9 cellular contexts compared by ENCODE assay signal in the genomic region with DNA sequence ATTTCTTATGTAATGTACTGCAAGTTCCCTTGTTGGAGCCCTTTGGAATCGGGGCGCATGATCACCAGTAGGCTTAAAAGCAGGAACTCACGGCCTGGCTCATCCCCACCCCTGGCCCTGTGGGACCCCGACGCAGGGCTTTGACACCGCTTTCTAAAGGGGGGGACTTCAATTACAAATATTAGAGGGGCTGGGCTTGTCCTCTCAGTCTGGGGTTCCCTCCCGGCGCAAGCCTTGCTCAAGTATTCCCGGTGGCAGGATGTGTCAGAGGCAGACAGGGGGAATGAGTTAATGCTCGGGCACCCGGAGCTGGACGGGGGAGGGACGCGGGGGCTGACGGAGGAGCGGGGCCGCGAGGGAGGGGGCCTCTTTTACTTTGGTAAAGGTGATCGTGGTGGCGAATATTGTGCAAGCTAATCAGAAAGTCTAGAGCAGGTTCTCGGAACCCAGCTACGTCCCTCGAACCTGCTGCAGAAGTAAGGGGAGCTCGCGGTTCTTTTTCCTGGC. TPM values are rescaled to one million over a fixed set of nuclear protein-coding genes. Genes with fewer than 3 reads are reported as not detected.
DNase-seq lines count a peak whose midpoint lies in the region; ATAC-seq, FAIRE-seq and TF ChIP-seq lines count a peak whose summit lies in the region.
"Had no signal": no experiment of that assay in that cellular context is flagged by ENCODE, and none has a peak within 500 bp of the region (broad histone marks: within the 10 kb centered on the region; RNA-seq: fewer than 3 reads in every experiment).

No MANE protein-coding gene starts in this region.

- H3K4me1 ChIP-seq in A549 (peaks cover 9% of the 10 kb centered on the region; the same call in 2 of the 3 replicates), body of pancreas (peaks cover 30% of the 10 kb centered on the region)

- CTCF ChIA-PET in A549 (lab: Yijun Ruan, JAX) = interaction anchor here (1.2 to 1.3 kb wide), 2 partner anchors 58 to 155 kb away, joined by 3 to 4 read pairs; no protein-coding TSS in a partner anchor

- peaks cover 0 to 9% (median 3%) of the 10 kb centered on the region in 3 donors for H3K36me3 Mint-ChIP-seq in immature natural killer cell

- no peak for TF ChIP-seq EP300 in A549 (IDR thresholded peaks at IDR 0.05)

- H3K27ac Mint-ChIP-seq in immature natural killer cell = no peak overlapping the region

- ATAC-seq in A549 = peak in 1 of 2 experiments; percentile 32; a peak in 3 of 6 replicates
- peak; percentile 53 for ATAC-seq in body of pancreas
- no peak for ATAC-seq in stimulated activated naive CD8-positive, alpha-beta T cell treated with anti-CD3 and anti-CD28 coated beads, Interleukin-15, Interleukin-2, amounts not matched to agents 100 U/mL and 50 U/mL, for 24 hours
- no peak for ATAC-seq in GM19395 (IDR thresholded peaks at IDR 0.05; ENCODE audit: unreplicated experiment)
- ATAC-seq in GM18870 (IDR thresholded peaks at IDR 0.05; ENCODE audit: unreplicated experiment) = no peak

- H3K27me3 Mint-ChIP-seq in immature natural killer cell (ENCODE audit: low read depth in 3 of 3) = peaks cover 17 to 26% (median 25%) of the 10 kb centered on the region in 3 donors

- peak overlapping the region; percentile 89 for H3K4me2 ChIP-seq in A549

- TF ChIP-seq CTCF in A549 (IDR thresholded peaks at IDR 0.05) = no peak
- TF ChIP-seq CTCF in body of pancreas (IDR thresholded peaks at IDR 0.05) = no peak

- intact Hi-C loops in body of pancreas (cut with DNase I) = no loop called here

- H3K4me1 Mint-ChIP-seq in immature natural killer cell = peaks cover 8 to 13% of the 10 kb centered on the region in 2 donors

- H3K4me3 ChIP-seq in A549 (peak overlapping the region; percentile 49), body of pancreas (peak overlapping the region; percentile 28 to 66)
- H3K4me3 ChIP-seq: GM12878 had no signal

- FAIRE-seq in A549 (lab: Jason Lieb, UNC) = no peak
- FAIRE-seq: GM12878 had no signal

- H3K4me3 Mint-ChIP-seq in immature natural killer cell = peak overlapping the region in 3 of 5 donors; percentile 32 to 67 (median 40)

- no peaks in the 10 kb centered on the region for H3K27me3 ChIP-seq in body of pancreas

- no peak for TF ChIP-seq RAD21 in A549 (conservative IDR thresholded peaks at IDR 0.05 in 1 of 2, IDR thresholded peaks at IDR 0.05 in 1 of 2)

- H3K27ac ChIP-seq in A549 (no peak overlapping the region; a peak in 1 of 6 replicates), body of pancreas (no peak overlapping the region)

- POLR2A ChIA-PET in A549 (lab: Yijun Ruan, JAX) = interaction anchor here (0.5 kb wide), 1 partner anchor 928 kb away, joined by 3 read pairs; no protein-coding TSS in a partner anchor

- DNase-seq in A549 (ENCODE audit: low read depth in 1 of 2, low spot score in 1 of 2) = no peak
- DNase-seq in HCEC 1CT = peak; percentile 24
- peak; percentile 31 to 45 (median 34) for DNase-seq in body of pancreas
- no peak for DNase-seq in immature natural killer cell
- DNase-seq in stimulated activated naive CD8-positive, alpha-beta T cell treated with anti-CD3 and anti-CD28 coated beads, Interleukin-15, Interleukin-2, amounts not matched to agents 100 U/mL and 50 U/mL, for 24 hours = peak; percentile 6
- DNase-seq in stimulated activated CD4-positive, alpha-beta T cell treated with anti-CD3 and anti-CD28 coated beads, Interleukin-2, amount 100 ng/mL, for 24 hours = no peak

- H3K9me3 ChIP-seq in A549 (no peaks in the 10 kb centered on the region), body of pancreas (no peaks in the 10 kb centered on the region)

- 0% methylated on average over 12 of the region's 25 CpGs for WGBS in A549 (ENCODE audit: missing lambda C conversion rate)
- 0% methylated on average over 22 to 25 of the region's 25 CpGs for WGBS in body of pancreas, 2 donors

- peaks cover 0 to 2% (median 0%) of the 10 kb centered on the region in 6 donors for H3K9me3 Mint-ChIP-seq in immature natural killer cell

- H3K36me3 ChIP-seq in body of pancreas (replicated peaks in 1 of 2; ENCODE audit: insufficient read depth in 1 of 2, low read depth in 2 of 2) = no peaks in the 10 kb centered on the region

- TF ChIP-seq POLR2A in A549 (IDR thresholded peaks at IDR 0.05; ENCODE audit: low read length) = no peak
- no peak for TF ChIP-seq POLR2A in body of pancreas (IDR thresholded peaks at IDR 0.05)

TF ChIP-seq in A549, 52 proteins besides CTCF, POLR2A, EP300 and RAD21:
- no peak for TF ChIP-seq CEBPB (IDR thresholded peaks at IDR 0.05)
- no peak for TF ChIP-seq NR3C1 (IDR thresholded peaks at IDR 0.05)
- no peak for TF ChIP-seq JUN (IDR thresholded peaks at IDR 0.05)
- no peak for TF ChIP-seq ZNF302 (CRISPR knock-in tag; IDR thresholded peaks at IDR 0.05)
- TF ChIP-seq, protein P1, sequence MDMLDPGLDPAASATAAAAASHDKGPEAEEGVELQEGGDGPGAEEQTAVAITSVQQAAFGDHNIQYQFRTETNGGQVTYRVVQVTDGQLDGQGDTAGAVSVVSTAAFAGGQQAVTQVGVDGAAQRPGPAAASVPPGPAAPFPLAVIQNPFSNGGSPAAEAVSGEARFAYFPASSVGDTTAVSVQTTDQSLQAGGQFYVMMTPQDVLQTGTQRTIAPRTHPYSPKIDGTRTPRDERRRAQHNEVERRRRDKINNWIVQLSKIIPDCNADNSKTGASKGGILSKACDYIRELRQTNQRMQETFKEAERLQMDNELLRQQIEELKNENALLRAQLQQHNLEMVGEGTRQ (IDR thresholded peaks at IDR 0.05) = no peak
- TF ChIP-seq FOSB (CRISPR knock-in tag; IDR thresholded peaks at IDR 0.05) = no peak
- no peak for TF ChIP-seq RCOR1 (IDR thresholded peaks at IDR 0.05; ENCODE audit: low read depth, low read length)
- no peak for TF ChIP-seq HOXB5 (CRISPR knock-in tag; IDR thresholded peaks at IDR 0.05)
- no peak for TF ChIP-seq NFE2L2 (conservative IDR thresholded peaks at IDR 0.05; ENCODE audit: low read length)
- TF ChIP-seq, protein P2, sequence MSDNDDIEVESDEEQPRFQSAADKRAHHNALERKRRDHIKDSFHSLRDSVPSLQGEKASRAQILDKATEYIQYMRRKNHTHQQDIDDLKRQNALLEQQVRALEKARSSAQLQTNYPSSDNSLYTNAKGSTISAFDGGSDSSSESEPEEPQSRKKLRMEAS (IDR thresholded peaks at IDR 0.05) = no peak
- TF ChIP-seq HEYL (CRISPR knock-in tag; IDR thresholded peaks at IDR 0.05) = no peak
TF ChIP-seq in A549: peak in this region for 0.

RNA-seq across cellular contexts. Expression of a gene that starts 1.2 kb away (rescaled TPM):
- polyA plus RNA-seq in A549 (2011; rRNA removed) (not detected in 2 replicates), A549 (2017; fragmentation: RNase III; extraction: RNeasy Plus Mini Kit Qiagen cat#74134 plus additional on column Dnase treatment) (not detected in 3 replicates), immature natural killer cell (not detected)
- polyA plus RNA-seq in A549 (2012; cell fraction: cytosol; rRNA removed) = not detected in 2 replicates
- not detected in 2 replicates for polyA plus RNA-seq in A549 (2012; cell fraction: nucleus; rRNA removed)
- polyA minus RNA-seq in A549 (2011; rRNA and poly(A)+ RNA removed) = under 0.01 TPM in 1 of 2 replicates, not detected in the other
- total RNA-seq in body of pancreas = under 1 TPM; under 0.01 to 0.52 TPM

Comparison
In these comparisons a context has a peak if more than half of its experiments do, and no peak if none do; other contexts are left out.
1. DNase-seq: peak in HCEC 1CT (single experiment), body of pancreas (4 of 4) and stimulated activated naive CD8-positive, alpha-beta T cell treated with anti-CD3 and anti-CD28 coated beads, Interleukin-15, Interleukin-2, amounts not matched to agents 100 U/mL and 50 U/mL, for 24 hours (single experiment); none in A549 (0 of 2), immature natural killer cell (0 of 3) and stimulated activated CD4-positive, alpha-beta T cell treated with anti-CD3 and anti-CD28 coated beads, Interleukin-2, amount 100 ng/mL, for 24 hours (0 of 2).